Comparison of ENCODE assay signal across 6 cellular contexts in the genomic region with DNA sequence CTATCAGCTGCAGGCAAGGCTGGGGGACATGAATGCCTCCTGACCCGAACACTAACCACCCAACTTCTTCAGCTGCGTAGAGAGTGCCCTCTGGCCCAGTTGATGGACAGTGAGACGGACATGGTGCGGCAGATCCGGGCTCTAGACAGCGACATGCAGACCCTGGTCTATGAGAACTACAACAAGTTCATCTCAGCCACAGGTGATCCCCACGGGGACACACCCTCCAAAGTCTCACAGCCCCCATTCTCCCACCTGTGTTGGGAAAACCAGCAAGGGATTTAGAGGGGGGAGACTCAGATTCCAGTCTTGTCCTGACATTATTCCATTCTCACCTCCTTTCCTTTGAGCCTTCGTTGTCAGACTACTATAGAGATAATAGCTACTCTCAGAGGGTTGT. TPM values are rescaled to one million over a fixed set of nuclear protein-coding genes. Genes with fewer than 3 reads are reported as not detected.
DNase-seq lines count a peak whose midpoint lies in the region; ATAC-seq and TF ChIP-seq lines count a peak whose summit lies in the region.

No MANE protein-coding gene starts in this region.

- intact Hi-C loops in IMR-90 (cut with micrococcal nuclease), result loop anchor here (1.0 to 5.0 kb wide), 2 partner anchors 13 to 180 kb away; partner anchors contain the start of genes ATG2A, CDCA5 and ZFPL1
- intact Hi-C loops in dendritic cell treated with granulocyte-macrophage colony-stimulating factor and Interleukin-4, amounts not matched to agents 40 ng/mL and 50 ng/mL, for 4 days (cut with micrococcal nuclease), result loop anchor here (1.0 to 5.0 kb wide), 4 partner anchors 13 to 85 kb away; partner anchors contain the start of genes ARL2, CDCA5, SNX15 and ZFPL1
- intact Hi-C loops in prostate gland (cut with DNase I), result no loop called here

- no peak overlapping the region for H3K18ac ChIP-seq in IMR-90 (ENCODE audit: low read depth, low read length)

- H2AK9ac ChIP-seq in IMR-90 (replicated peaks; ENCODE audit: low read depth, low read length, poor library complexity), result no peak overlapping the region

- no peak for DNase-seq in IMR-90
- no peak for DNase-seq in prostate gland (ENCODE audit: low spot score)
- no peak for DNase-seq in NCI-H1092 treated with DMSO at 0.1 percent for 48 hours (lab: John Stamatoyannopoulos, UW)
- no peak for DNase-seq in NCI-H1694 (lab: John Stamatoyannopoulos, UW)

- ATAC-seq in IMR-90 (ENCODE audit: low read depth) (no peak), HG03342 (IDR thresholded peaks at IDR 0.05; ENCODE audit: unreplicated experiment) (no peak)

- peaks cover 18% of the 10 kb centered on the region for H3K4me1 Mint-ChIP-seq in dendritic cell treated with granulocyte-macrophage colony-stimulating factor and Interleukin-4, amounts not matched to agents 40 ng/mL and 50 ng/mL, for 4 days (ENCODE audit: low read depth)

- TF ChIP-seq POLR2A in IMR-90 (IDR thresholded peaks at IDR 0.05; ENCODE audit: low read depth, low read length), result no peak
- TF ChIP-seq POLR2A in prostate gland (IDR thresholded peaks at IDR 0.05), result no peak

- dilution Hi-C loops in IMR-90 (cut with HindIII; ENCODE audit: low sequenced_read_pairs, unreplicated experiment), result no loop called here

- H3K4me1 ChIP-seq in IMR-90 (ENCODE audit: control insufficient read depth, insufficient read depth, low read length), result no peaks in the 10 kb centered on the region
- H3K4me1 ChIP-seq in prostate gland (replicated peaks), result peaks cover 10% of the 10 kb centered on the region

- peaks cover 10 to 29% of the 10 kb centered on the region in 2 experiments for H3K79me1 ChIP-seq in IMR-90 (ENCODE audit: low read depth in 1 of 2, low read length in 2 of 2)

- H2BK120ac ChIP-seq in IMR-90 (ENCODE audit: low read depth, low read length), result no peak overlapping the region

- no peak overlapping the region for H3K56ac ChIP-seq in IMR-90 (ENCODE audit: extremely low read depth, insufficient read depth, low read length)

- peaks cover 7% of the 10 kb centered on the region; the same call in 1 of the 2 replicates for H3K9me1 ChIP-seq in IMR-90 (ENCODE audit: insufficient read depth, low read length)

- no peak overlapping the region for H4K5ac ChIP-seq in IMR-90 (ENCODE audit: low read depth, low read length)

- TF ChIP-seq CTCF in IMR-90 (conservative IDR thresholded peaks at IDR 0.05; ENCODE audit: low read depth, low read length) (no peak), prostate gland (IDR thresholded peaks at IDR 0.05) (no peak)

- H3K36me3 ChIP-seq in IMR-90 (ENCODE audit: control insufficient read depth, insufficient read depth, low read length), result 0 out of 2 replicates have a peak, but pooled peaks cover 2% of the 10 kb centered on the region
- no peaks in the 10 kb centered on the region for H3K36me3 ChIP-seq in prostate gland

- H3K27ac ChIP-seq in IMR-90 (ENCODE audit: insufficient read depth, low read length) (no peak overlapping the region), prostate gland (peak overlapping the region; percentile 84 to 88)

- H3K27me3 ChIP-seq in IMR-90 (ENCODE audit: control insufficient read depth, insufficient read depth, low read length) (no peaks in the 10 kb centered on the region), prostate gland (replicated peaks; ENCODE audit: insufficient read depth) (no peaks in the 10 kb centered on the region)

- no peak overlapping the region for H2AFZ ChIP-seq in IMR-90 (replicated peaks; ENCODE audit: low read length, poor library complexity)

- H4K8ac ChIP-seq in IMR-90 (ENCODE audit: low read depth in 2 of 2, low read length in 2 of 2), result no peak overlapping the region; a peak in 1 of 4 replicates

- no TSS peak for BruUV-seq in IMR-90 (replicated peaks; lab: Mats Ljungman, UMichigan)

- TF ChIP-seq RAD21 in IMR-90 (IDR thresholded peaks at IDR 0.05; ENCODE audit: low read length), result no peak

- H3K4ac ChIP-seq in IMR-90 (ENCODE audit: low read depth, low read length), result no peak overlapping the region

- peak overlapping the region; percentile 79 for H3K27ac Mint-ChIP-seq in dendritic cell treated with granulocyte-macrophage colony-stimulating factor and Interleukin-4, amounts not matched to agents 40 ng/mL and 50 ng/mL, for 4 days

- no peak overlapping the region for H2BK5ac ChIP-seq in IMR-90 (ENCODE audit: low read depth, low read length, poor library complexity, severe bottlenecking)

- H2BK15ac ChIP-seq in IMR-90 (ENCODE audit: low read depth, low read length), result no peak overlapping the region

- H3K36me3 Mint-ChIP-seq in dendritic cell treated with granulocyte-macrophage colony-stimulating factor and Interleukin-4, amounts not matched to agents 40 ng/mL and 50 ng/mL, for 4 days (ENCODE audit: low read depth), result peaks cover 13% of the 10 kb centered on the region

- in situ Hi-C loops in IMR-90 (cut with MboI; ENCODE audit: low sequenced_read_pairs), result no loop called here

- H3K4me3 Mint-ChIP-seq in dendritic cell treated with granulocyte-macrophage colony-stimulating factor and Interleukin-4, amounts not matched to agents 40 ng/mL and 50 ng/mL, for 4 days, result peak overlapping the region; percentile 79

- POLR2A ChIA-PET in IMR-90 (lab: Charles Lee; ENCODE audit: unreplicated experiment), result interaction anchor here (0.8 kb wide), 1 partner anchor 11 kb away, joined by 4 read pairs; no protein-coding TSS in a partner anchor

- H4K91ac ChIP-seq in IMR-90 (ENCODE audit: insufficient read depth, low read depth, low read length), result no peak overlapping the region

- WGBS in IMR-90 (ENCODE audit: extremely low coverage in 2 of 2, insufficient read length in 1 of 2), 2 experiments, result no CpG with 5 or more reads among the region's 8 CpGs
- WGBS in prostate gland, result 26% methylated on average over 8 of the region's 8 CpGs

- no peaks in the 10 kb centered on the region for H3K9me3 ChIP-seq in IMR-90 (ENCODE audit: control insufficient read depth, insufficient read depth, low read length)
- no peaks in the 10 kb centered on the region for H3K9me3 ChIP-seq in prostate gland

- H3K9ac ChIP-seq in IMR-90 (ENCODE audit: low read depth, low read length), result no peak overlapping the region

- CTCF ChIA-PET in IMR-90 (lab: Yijun Ruan, JAX), result interaction anchor here (3.9 kb wide), 1 partner anchor 15 kb away, joined by 15 read pairs; the partner anchor contains the start of gene TM7SF2

- H3K4me3 ChIP-seq in IMR-90 (ENCODE audit: insufficient read depth, low read depth, low read length) (peak overlapping the region; percentile 41), prostate gland (peak overlapping the region; percentile 65 to 77)

- peak overlapping the region; percentile 32; the same call in 1 of the 2 replicates for H3K4me2 ChIP-seq in IMR-90 (ENCODE audit: low read depth, low read length)

- H3K23ac ChIP-seq in IMR-90 (ENCODE audit: low read depth, low read length), result no peak overlapping the region

- H4K20me1 ChIP-seq in IMR-90 (ENCODE audit: insufficient read depth, low read length), result peaks cover 3% of the 10 kb centered on the region; the same call in 1 of the 2 replicates

- no peaks in the 10 kb centered on the region for H3K27me3 Mint-ChIP-seq in dendritic cell treated with granulocyte-macrophage colony-stimulating factor and Interleukin-4, amounts not matched to agents 40 ng/mL and 50 ng/mL, for 4 days

- no peak overlapping the region for H3K14ac ChIP-seq in IMR-90 (replicated peaks; ENCODE audit: low read depth, low read length)

- H2BK20ac ChIP-seq in IMR-90 (ENCODE audit: low read depth, low read length), result no peak overlapping the region

- H3K9me3 Mint-ChIP-seq in dendritic cell treated with granulocyte-macrophage colony-stimulating factor and Interleukin-4, amounts not matched to agents 40 ng/mL and 50 ng/mL, for 4 days, result no peaks in the 10 kb centered on the region

- no peak overlapping the region for H2AK5ac ChIP-seq in IMR-90 (ENCODE audit: low read depth, low read length)

TF ChIP-seq in IMR-90, 13 proteins besides CTCF, POLR2A, EP300 and RAD21:
- TF ChIP-seq FOS (IDR thresholded peaks at IDR 0.05; ENCODE audit: low read depth, low read length) (no peak), CHD1 (IDR thresholded peaks at IDR 0.05; ENCODE audit: low read depth, low read length) (no peak)

RNA-seq across cellular contexts. Expression of gene VPS51, which starts 0.9 kb away (rescaled TPM):
- total RNA-seq in IMR-90 (2012; rRNA removed) (82.5 and 113 TPM in 2 replicates), prostate gland (100 to 1,000 TPM; 323 to 542 TPM)
- polyA plus RNA-seq in IMR-90 (2012; rRNA removed), result 56.3 and 71.2 TPM in 2 replicates
- polyA plus RNA-seq in IMR-90 (2012; cell fraction: cytosol; rRNA removed), result 72.8 and 96.0 TPM in 2 replicates
- 76.6 and 194 TPM in 2 replicates for polyA plus RNA-seq in IMR-90 (2012; cell fraction: nucleus; rRNA removed; ENCODE audit: low replicate concordance)

RNA-seq across cellular contexts. Expression of gene ZFPL1, which starts 12.9 kb away (rescaled TPM):
- total RNA-seq in IMR-90 (2012; rRNA removed) (24.0 and 27.2 TPM in 2 replicates), prostate gland (10 to 100 TPM; 61.6 to 62.6 TPM)
- 67.5 and 75.6 TPM in 2 replicates for polyA plus RNA-seq in IMR-90 (2012; rRNA removed)
- 38.1 and 65.8 TPM in 2 replicates for polyA plus RNA-seq in IMR-90 (2012; cell fraction: cytosol; rRNA removed)
- 88.1 and 130 TPM in 2 replicates for polyA plus RNA-seq in IMR-90 (2012; cell fraction: nucleus; rRNA removed; ENCODE audit: low replicate concordance)

RNA-seq across cellular contexts. Expression of gene CDCA5, which starts 13.1 kb away (rescaled TPM):
- total RNA-seq in IMR-90 (2012; rRNA removed), result 9.1 and 10.0 TPM in 2 replicates
- polyA plus RNA-seq in IMR-90 (2012; rRNA removed), result 14.0 and 14.9 TPM in 2 replicates
- polyA plus RNA-seq in IMR-90 (2012; cell fraction: cytosol; rRNA removed), result 6.1 and 14.3 TPM in 2 replicates
- polyA plus RNA-seq in IMR-90 (2012; cell fraction: nucleus; rRNA removed; ENCODE audit: low replicate concordance), result 14.9 and 15.2 TPM in 2 replicates
- total RNA-seq in prostate gland, result 10 to 100 TPM in 1 of 2 donors, 1 to 10 TPM in 1; 2.3 to 17.8 TPM

RNA-seq across cellular contexts. Expression of gene TM7SF2, which starts 14.7 kb away (rescaled TPM):
- total RNA-seq in IMR-90 (2012; rRNA removed) (4.7 and 5.7 TPM in 2 replicates), prostate gland (100 to 1,000 TPM in 1 of 2 donors, 10 to 100 TPM in 1; 73.9 to 185 TPM)
- 7.6 and 11.5 TPM in 2 replicates for polyA plus RNA-seq in IMR-90 (2012; rRNA removed)
- polyA plus RNA-seq in IMR-90 (2012; cell fraction: cytosol; rRNA removed), result 12.0 and 19.9 TPM in 2 replicates
- polyA plus RNA-seq in IMR-90 (2012; cell fraction: nucleus; rRNA removed; ENCODE audit: low replicate concordance), result 27.7 and 50.8 TPM in 2 replicates

RNA-seq across cellular contexts. Expression of gene ZNHIT2, which starts 20.6 kb away (rescaled TPM):
- total RNA-seq in IMR-90 (2012; rRNA removed) (3.6 and 3.9 TPM in 2 replicates), prostate gland (10 to 100 TPM; 32.7 to 37.8 TPM)
- 5.9 and 7.7 TPM in 2 replicates for polyA plus RNA-seq in IMR-90 (2012; rRNA removed)
- 11.1 and 11.4 TPM in 2 replicates for polyA plus RNA-seq in IMR-90 (2012; cell fraction: cytosol; rRNA removed)
- polyA plus RNA-seq in IMR-90 (2012; cell fraction: nucleus; rRNA removed; ENCODE audit: low replicate concordance), result 2.5 and 10.5 TPM in 2 replicates
